In genomic region chr12:28497889-28498411, GRCh38 we compare ENCODE assay signal across 9 cellular contexts.
DNase-seq lines count a peak whose midpoint lies in the region; ATAC-seq and TF ChIP-seq lines count a peak whose summit lies in the region.
"Had no signal": no experiment of that assay in that cellular context is flagged by ENCODE, and none has a peak within 500 bp of the region (broad histone marks: within the 10 kb centered on the region; RNA-seq: fewer than 3 reads in every experiment).

No MANE protein-coding gene starts in this region.

- H4K20me1 ChIP-seq in OCI-LY3 (ENCODE audit: insufficient read depth, low read length): no peaks in the 10 kb centered on the region

- H3K4me1 ChIP-seq in OCI-LY3 (ENCODE audit: low read length): peaks cover 17% of the 10 kb centered on the region

- H3K4me2 ChIP-seq in OCI-LY3 (ENCODE audit: low read length): peak overlapping the region; percentile 38

- H3K4me3 ChIP-seq in OCI-LY3 (ENCODE audit: low read length): no peak overlapping the region

- H3K9ac ChIP-seq in OCI-LY3 (ENCODE audit: low read length): no peak overlapping the region

- no peak overlapping the region for H3K27ac ChIP-seq in OCI-LY3 (ENCODE audit: low read length)

- ATAC-seq in GM19025 (IDR thresholded peaks at IDR 0.05; ENCODE audit: low read depth, unreplicated experiment) (peak; percentile 95), HG02759 (IDR thresholded peaks at IDR 0.05; ENCODE audit: unreplicated experiment) (peak; percentile 97)

- H2AFZ ChIP-seq in OCI-LY3 (ENCODE audit: low read depth, low read length): no peak overlapping the region

- no peaks in the 10 kb centered on the region for H3K36me3 ChIP-seq in OCI-LY3 (replicated peaks; ENCODE audit: low read depth, low read length)

- no peaks in the 10 kb centered on the region for H3K9me3 ChIP-seq in OCI-LY3 (ENCODE audit: insufficient read depth, low read length)

- DNase-seq in non-pigmented ciliary epithelial cell (ENCODE audit: low read depth): peak; percentile 20
- no peak for DNase-seq in NCI-H2107 (lab: John Stamatoyannopoulos, UW)
- DNase-seq in activated gamma-delta T cell treated with Interleukin-2 at 50 U/mL for 16 hours: no peak
- no peak for DNase-seq in NCI-H345 (lab: John Stamatoyannopoulos, UW)
- no peak for DNase-seq in pons (ENCODE audit: low spot score)
- DNase-seq: NCI-H1436 treated with DMSO at 0.1 percent for 48 hours had no signal

- no peaks in the 10 kb centered on the region for H3K27me3 ChIP-seq in OCI-LY3 (ENCODE audit: low read depth, low read length)

- no peak for TF ChIP-seq CTCF in OCI-LY3 (IDR thresholded peaks at IDR 0.05; ENCODE audit: low read depth, low read length)

- H3K79me2 ChIP-seq in OCI-LY3 (ENCODE audit: low read length): no peaks in the 10 kb centered on the region
